ENCODE assay signal across 8 cellular contexts in the genomic region with DNA sequence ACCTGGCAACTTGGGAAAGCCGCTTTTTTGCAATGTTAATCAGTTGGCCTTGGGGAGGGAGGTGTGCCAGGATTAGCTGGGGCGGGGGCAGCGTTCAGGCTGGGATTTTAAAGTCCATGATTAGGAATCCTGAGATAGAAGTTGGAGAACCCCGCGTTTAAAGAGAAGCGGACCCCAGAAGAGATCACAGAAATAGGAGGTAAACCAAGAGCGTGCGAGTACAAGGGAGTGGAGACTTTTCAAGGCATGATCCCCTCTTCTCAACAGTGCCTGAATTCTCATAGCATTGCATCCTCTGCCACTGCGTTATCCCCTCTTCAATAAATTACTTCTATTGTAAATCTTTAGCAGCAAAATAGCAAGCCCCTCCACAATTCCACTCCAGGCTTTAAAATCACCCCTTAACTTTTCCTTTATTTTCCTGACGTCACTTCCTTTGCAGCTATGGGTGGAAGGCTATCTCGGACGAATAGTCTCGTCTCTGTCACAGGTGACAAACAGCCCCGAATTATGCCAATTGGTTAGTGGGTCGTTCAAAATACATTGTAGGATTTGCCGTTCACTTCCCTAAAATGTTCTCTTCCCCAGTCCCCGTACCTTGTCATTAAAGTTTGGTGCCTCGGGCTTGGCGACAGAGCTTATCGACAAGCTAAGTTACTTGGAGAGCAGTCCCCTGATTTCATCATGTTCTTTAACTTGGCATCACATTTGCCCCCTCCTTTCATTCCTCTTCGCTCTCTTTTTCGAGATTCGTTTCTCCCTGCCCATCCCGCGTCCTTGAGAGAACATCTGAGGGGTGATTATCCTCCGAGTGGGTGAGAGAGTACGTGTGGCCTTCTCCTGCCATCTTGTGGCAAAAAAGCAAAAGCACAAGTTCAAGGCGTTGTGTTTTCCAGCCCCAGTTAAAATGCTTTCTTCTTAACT. TPM values are rescaled to one million over a fixed set of nuclear protein-coding genes. Genes with fewer than 3 reads are reported as not detected.
DNase-seq lines count a peak whose midpoint lies in the region; TF ChIP-seq lines count a peak whose summit lies in the region.

No MANE protein-coding gene starts in this region.

- peak overlapping the region; percentile 43 for H2AFZ ChIP-seq in neural cell (ENCODE audit: low read depth, low read length)

- H3K4me1 ChIP-seq in ES-I3 (ENCODE audit: insufficient read depth, low read length) (no peaks in the 10 kb centered on the region), Peyer's patch (peaks cover 0 to 9% (median 2%) of the 10 kb centered on the region in 4 donors), urinary bladder (ENCODE audit: insufficient read depth) (no peaks in the 10 kb centered on the region)

- TF ChIP-seq EP300 in neural cell (conservative IDR thresholded peaks at IDR 0.05; ENCODE audit: poor library complexity, severe bottlenecking): no peak

- intact Hi-C loops in posterior vena cava (cut with DNase I): loop anchor here (5.0 to 10.0 kb wide), 3 partner anchors 123 to 718 kb away; no protein-coding TSS in a partner anchor

- peak overlapping the region; percentile 76 for H3K4me2 ChIP-seq in neural cell (ENCODE audit: low read length)

- H3K27ac ChIP-seq in Peyer's patch (peak overlapping the region; percentile 83 to 95 (median 88)), neural cell (ENCODE audit: low read length) (peak overlapping the region; percentile 75), urinary bladder (ENCODE audit: low read depth) (peak overlapping the region; percentile 40)

- H3K4me3 ChIP-seq in Peyer's patch: peak overlapping the region; percentile 46 to 71 (median 52)
- peak overlapping the region; percentile 81 for H3K4me3 ChIP-seq in neural cell (ENCODE audit: low read length)
- H3K4me3 ChIP-seq in urinary bladder (ENCODE audit: low read depth, low read length): peak overlapping the region; percentile 55

- TF ChIP-seq POLR2A in Peyer's patch (IDR thresholded peaks at IDR 0.05): peak in 1 of 2 donors; percentile 22

- H3K9ac ChIP-seq in ES-I3 (ENCODE audit: low read depth, low read length): peak overlapping the region; percentile 97
- peak overlapping the region; percentile 69 for H3K9ac ChIP-seq in neural cell (ENCODE audit: low read length)

- H3K36me3 ChIP-seq in ES-I3 (ENCODE audit: insufficient read depth, low read length) (no peaks in the 10 kb centered on the region), Peyer's patch (no peaks in the 10 kb centered on the region), neural cell (ENCODE audit: insufficient read depth, low read length) (no peaks in the 10 kb centered on the region), urinary bladder (ENCODE audit: insufficient read depth) (no peaks in the 10 kb centered on the region)

- no peaks in the 10 kb centered on the region for H3K79me2 ChIP-seq in neural cell (replicated peaks; ENCODE audit: insufficient read depth, low read length)

- no peaks in the 10 kb centered on the region for H3K9me3 ChIP-seq in ES-I3 (ENCODE audit: control insufficient read depth, insufficient read depth, low read length)
- no peaks in the 10 kb centered on the region for H3K9me3 ChIP-seq in Peyer's patch
- H3K9me3 ChIP-seq in neural cell (ENCODE audit: low read length): no peaks in the 10 kb centered on the region

- H4K20me1 ChIP-seq in neural cell (ENCODE audit: insufficient read depth): peaks cover 3% of the 10 kb centered on the region

- H3K27me3 ChIP-seq in Peyer's patch (no peaks in the 10 kb centered on the region), neural cell (ENCODE audit: insufficient read depth, low read depth, low read length) (no peaks in the 10 kb centered on the region)

- TF ChIP-seq RAD21 in neural cell (conservative IDR thresholded peaks at IDR 0.05): peak; percentile 94

- H3F3A ChIP-seq in neural cell (ENCODE audit: insufficient read depth, low read length, poor library complexity, severe bottlenecking): peaks cover 8% of the 10 kb centered on the region

- TF ChIP-seq CTCF in Peyer's patch (IDR thresholded peaks at IDR 0.05) (peak; percentile 71 to 92 (median 84)), neural cell (IDR thresholded peaks at IDR 0.05; ENCODE audit: poor library complexity, severe bottlenecking) (peak; percentile 96)

- under 1% methylated on average over 28 of the region's 28 CpGs for WGBS in urinary bladder

- no peaks in the 10 kb centered on the region for H3K9me2 ChIP-seq in neural cell (ENCODE audit: insufficient read depth, low read length)

- DNase-seq in LHCN-M2 (ENCODE audit: low read depth): peak; percentile 85
- DNase-seq in Peyer's patch: peak in 2 of 3 donors; percentile 54 to 78
- DNase-seq in activated naive CD4-positive, alpha-beta T cell treated with Interleukin-2 at 50 U/mL for 16 hours: peak; percentile 56
- peak; percentile 78 for DNase-seq in foreskin melanocyte
- no peak for DNase-seq in posterior vena cava (ENCODE audit: low spot score)

TF ChIP-seq in neural cell, 6 proteins besides CTCF, POLR2A, EP300 and RAD21:
- TF ChIP-seq TAF1 (IDR thresholded peaks at IDR 0.05; ENCODE audit: low read depth) (no peak), EZH2 (IDR thresholded peaks at IDR 0.05; ENCODE audit: borderline replicate concordance, insufficient read depth, low read length, poor library complexity, severe bottlenecking) (no peak), POLR2AphosphoS5 (IDR thresholded peaks at IDR 0.05) (no peak), SMC3 (conservative IDR thresholded peaks at IDR 0.05; ENCODE audit: poor library complexity) (peak; percentile 95), MXI1 (conservative IDR thresholded peaks at IDR 0.05; ENCODE audit: poor library complexity, severe bottlenecking) (peak; percentile 65)
- TF ChIP-seq, protein P1, sequence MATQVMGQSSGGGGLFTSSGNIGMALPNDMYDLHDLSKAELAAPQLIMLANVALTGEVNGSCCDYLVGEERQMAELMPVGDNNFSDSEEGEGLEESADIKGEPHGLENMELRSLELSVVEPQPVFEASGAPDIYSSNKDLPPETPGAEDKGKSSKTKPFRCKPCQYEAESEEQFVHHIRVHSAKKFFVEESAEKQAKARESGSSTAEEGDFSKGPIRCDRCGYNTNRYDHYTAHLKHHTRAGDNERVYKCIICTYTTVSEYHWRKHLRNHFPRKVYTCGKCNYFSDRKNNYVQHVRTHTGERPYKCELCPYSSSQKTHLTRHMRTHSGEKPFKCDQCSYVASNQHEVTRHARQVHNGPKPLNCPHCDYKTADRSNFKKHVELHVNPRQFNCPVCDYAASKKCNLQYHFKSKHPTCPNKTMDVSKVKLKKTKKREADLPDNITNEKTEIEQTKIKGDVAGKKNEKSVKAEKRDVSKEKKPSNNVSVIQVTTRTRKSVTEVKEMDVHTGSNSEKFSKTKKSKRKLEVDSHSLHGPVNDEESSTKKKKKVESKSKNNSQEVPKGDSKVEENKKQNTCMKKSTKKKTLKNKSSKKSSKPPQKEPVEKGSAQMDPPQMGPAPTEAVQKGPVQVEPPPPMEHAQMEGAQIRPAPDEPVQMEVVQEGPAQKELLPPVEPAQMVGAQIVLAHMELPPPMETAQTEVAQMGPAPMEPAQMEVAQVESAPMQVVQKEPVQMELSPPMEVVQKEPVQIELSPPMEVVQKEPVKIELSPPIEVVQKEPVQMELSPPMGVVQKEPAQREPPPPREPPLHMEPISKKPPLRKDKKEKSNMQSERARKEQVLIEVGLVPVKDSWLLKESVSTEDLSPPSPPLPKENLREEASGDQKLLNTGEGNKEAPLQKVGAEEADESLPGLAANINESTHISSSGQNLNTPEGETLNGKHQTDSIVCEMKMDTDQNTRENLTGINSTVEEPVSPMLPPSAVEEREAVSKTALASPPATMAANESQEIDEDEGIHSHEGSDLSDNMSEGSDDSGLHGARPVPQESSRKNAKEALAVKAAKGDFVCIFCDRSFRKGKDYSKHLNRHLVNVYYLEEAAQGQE (IDR thresholded peaks at IDR 0.05; ENCODE audit: borderline replicate concordance): no peak

RNA-seq across cellular contexts. Expression of gene OR2B2, which starts 17.1 kb away (rescaled TPM):
- total RNA-seq in LHCN-M2 (2014; rRNA removed): not detected in 2 replicates
- not detected for polyA plus RNA-seq in LHCN-M2 (2012)
- total RNA-seq in Peyer's patch: not detected
- not detected in 2 replicates for polyA plus RNA-seq in neural cell
- not detected in 2 replicates for polyA minus RNA-seq in neural cell
- not detected for total RNA-seq in urinary bladder
- polyA plus RNA-seq in urinary bladder: not detected
- total RNA-seq in posterior vena cava: not detected
